ENCODE assay signal across 3 cellular contexts in genomic region chr16:7526736-7527135, GRCh38.
"Had no signal": no experiment of that assay in that cellular context is flagged by ENCODE, and none has a peak within 500 bp of the region (broad histone marks: within the 10 kb centered on the region; RNA-seq: fewer than 3 reads in every experiment).

No MANE protein-coding gene starts in this region.

- DNase-seq: GDM1, GF-D8 had no signal

- H3K4me3 ChIP-seq: GM12878 had no signal
